Comparison of ENCODE assay signal across 33 cellular contexts in the genomic region with DNA sequence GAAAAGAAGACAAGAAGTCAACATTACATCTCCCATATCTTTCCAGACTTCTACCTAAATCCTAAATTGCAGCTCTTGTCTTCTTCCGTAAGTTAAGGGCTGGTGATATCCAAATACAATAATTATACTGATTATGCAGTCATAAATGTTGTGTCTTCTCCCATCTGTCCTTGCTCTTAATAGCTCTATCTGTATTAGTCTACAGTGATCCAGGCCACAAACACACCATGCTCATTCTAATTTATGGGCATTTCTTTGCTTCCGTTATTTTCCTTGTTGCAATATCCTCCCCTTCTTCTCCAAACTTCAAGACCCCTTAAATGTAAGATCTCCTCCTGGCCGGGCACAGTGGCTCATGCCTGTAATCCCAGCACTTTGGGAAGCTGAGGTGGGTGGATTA. TPM values are rescaled to one million over a fixed set of nuclear protein-coding genes. Genes with fewer than 3 reads are reported as not detected.
"Had no signal": no experiment of that assay in that cellular context is flagged by ENCODE, and none has a peak within 500 bp of the region (broad histone marks: within the 10 kb centered on the region; RNA-seq: fewer than 3 reads in every experiment).

No MANE protein-coding gene starts in this region.

- H3K27ac Mint-ChIP-seq: activated CD4-positive, alpha-beta memory T cell treated with anti-CD3 and anti-CD28 coated beads, Interleukin-2, amount 10 ng/mL, durations not matched to agents 7 days and 5 days; activated CD4-positive, alpha-beta T cell treated with anti-CD3 and anti-CD28 coated beads, Interleukin-2, amount 10 ng/mL, durations not matched to agents 7 days and 5 days; activated naive CD4-positive, alpha-beta T cell treated with anti-CD3 and anti-CD28 coated beads, Interleukin-2, amount 10 ng/mL, durations not matched to agents 7 days and 5 days; activated naive CD4-positive, alpha-beta T cell treated with anti-CD3 and anti-CD28 coated beads, Interleukin-2, amount 50 U/mL, for 72 hours; activated naive CD8-positive, alpha-beta T cell treated with anti-CD3 and anti-CD28 coated beads, Interleukin-2, amount 50 U/mL, for 24 hours; activated T-helper 1 cell treated with anti-CD3 and anti-CD28 coated beads, Interleukin-12 subunit alpha, Interleukin-12 subunit beta, Interleukin-2, Interleukin-4 antibody, amounts not matched to agents 30 ng/mL and 10 ng/mL and 1 ng/mL, durations not matched to agents 14 hours and 24 hours and 36 hours; dendritic cell treated with granulocyte-macrophage colony-stimulating factor and Interleukin-4, amounts not matched to agents 40 ng/mL and 50 ng/mL, for 4 days; endodermal cell; T-helper 17 cell; T-helper 2 cell treated with Interferon-gamma antibody and Interleukin-4, amounts not matched to agents 5 μg/mL and 100 μg/mL, for 36 hours had no signal

- H3K27me3 Mint-ChIP-seq: activated CD4-positive, alpha-beta memory T cell treated with anti-CD3 and anti-CD28 coated beads, Interleukin-2, amount 10 ng/mL, durations not matched to agents 7 days and 5 days; activated CD4-positive, alpha-beta T cell treated with anti-CD3 and anti-CD28 coated beads, Interleukin-2, amount 10 ng/mL, durations not matched to agents 7 days and 5 days; activated naive CD8-positive, alpha-beta T cell treated with anti-CD3 and anti-CD28 coated beads, Interleukin-2, amount 50 U/mL, for 24 hours; dendritic cell treated with granulocyte-macrophage colony-stimulating factor and Interleukin-4, amounts not matched to agents 40 ng/mL and 50 ng/mL, for 4 days; T-helper 17 cell had no signal

- H3K9me3 Mint-ChIP-seq: activated CD4-positive, alpha-beta memory T cell treated with anti-CD3 and anti-CD28 coated beads, Interleukin-2, amount 10 ng/mL, durations not matched to agents 7 days and 5 days; activated CD4-positive, alpha-beta T cell treated with anti-CD3 and anti-CD28 coated beads, Interleukin-2, amount 10 ng/mL, durations not matched to agents 7 days and 5 days; activated naive CD4-positive, alpha-beta T cell treated with anti-CD3 and anti-CD28 coated beads, Interleukin-2, amount 10 ng/mL, durations not matched to agents 7 days and 5 days; activated naive CD4-positive, alpha-beta T cell treated with anti-CD3 and anti-CD28 coated beads, Interleukin-2, amount 50 U/mL, for 72 hours; activated naive CD8-positive, alpha-beta T cell treated with anti-CD3 and anti-CD28 coated beads, Interleukin-2, amount 50 U/mL, for 24 hours; activated T-helper 1 cell treated with anti-CD3 and anti-CD28 coated beads, Interleukin-12 subunit alpha, Interleukin-12 subunit beta, Interleukin-2, Interleukin-4 antibody, amounts not matched to agents 30 ng/mL and 10 ng/mL and 1 ng/mL, durations not matched to agents 14 hours and 24 hours and 36 hours; brain; dendritic cell treated with granulocyte-macrophage colony-stimulating factor and Interleukin-4, amounts not matched to agents 40 ng/mL and 50 ng/mL, for 4 days; endodermal cell; T-helper 2 cell treated with Interferon-gamma antibody and Interleukin-4, amounts not matched to agents 5 μg/mL and 100 μg/mL, for 36 hours had no signal

- DNase-seq: activated CD4-positive, alpha-beta memory T cell treated with anti-CD3 and anti-CD28 coated beads, Interleukin-2, amount 10 ng/mL, durations not matched to agents 7 days and 5 days; activated CD4-positive, alpha-beta T cell treated with anti-CD3 and anti-CD28 coated beads for 1 hour; activated CD4-positive, alpha-beta T cell treated with anti-CD3 and anti-CD28 coated beads for 4 hours; activated CD4-positive, alpha-beta T cell treated with anti-CD3 and anti-CD28 coated beads, Interleukin-2, amount 10 ng/mL, durations not matched to agents 7 days and 5 days; activated CD4-positive, alpha-beta T cell treated with anti-CD3 and anti-CD28 coated beads, Interleukin-2, amount 50 U/mL, for 4 hours; activated gamma-delta T cell; activated naive CD4-positive, alpha-beta T cell; activated naive CD4-positive, alpha-beta T cell treated with anti-CD3 and anti-CD28 coated beads, Interleukin-2, amount 10 ng/mL, durations not matched to agents 7 days and 5 days; activated naive CD8-positive, alpha-beta T cell treated with anti-CD3 and anti-CD28 coated beads, Interleukin-2, amount 50 U/mL, for 24 hours; activated T-cell treated with anti-CD3 and anti-CD28 coated beads, Interleukin-2, amount 50 U/mL, for 1 hour; activated T-cell treated with anti-CD3 and anti-CD28 coated beads, Interleukin-2, amount 50 U/mL, for 48 hours; amygdala; central memory CD4-positive, alpha-beta T cell; cerebellar nuclear complex; colonic mucosa; dorsolateral prefrontal cortex; effector memory CD4-positive, alpha-beta T cell; endodermal cell; erythroblast; foreskin keratinocyte; gastrocnemius medialis; glutamatergic neuron; heart left ventricle; T-helper 1 cell; T-helper 17 cell; T1000 had no signal

- H3K4me3 Mint-ChIP-seq: activated CD4-positive, alpha-beta memory T cell treated with anti-CD3 and anti-CD28 coated beads, Interleukin-2, amount 10 ng/mL, durations not matched to agents 7 days and 5 days; activated CD4-positive, alpha-beta T cell treated with anti-CD3 and anti-CD28 coated beads, Interleukin-2, amount 10 ng/mL, durations not matched to agents 7 days and 5 days; activated naive CD4-positive, alpha-beta T cell treated with anti-CD3 and anti-CD28 coated beads, Interleukin-2, amount 10 ng/mL, durations not matched to agents 7 days and 5 days; activated naive CD8-positive, alpha-beta T cell treated with anti-CD3 and anti-CD28 coated beads, Interleukin-2, amount 50 U/mL, for 24 hours; activated T-helper 1 cell treated with anti-CD3 and anti-CD28 coated beads, Interleukin-12 subunit alpha, Interleukin-12 subunit beta, Interleukin-2, Interleukin-4 antibody, amounts not matched to agents 30 ng/mL and 10 ng/mL and 1 ng/mL, durations not matched to agents 14 hours and 24 hours and 36 hours; dendritic cell treated with granulocyte-macrophage colony-stimulating factor and Interleukin-4, amounts not matched to agents 40 ng/mL and 50 ng/mL, for 4 days; endodermal cell; T-helper 17 cell; T-helper 2 cell treated with Interferon-gamma antibody and Interleukin-4, amounts not matched to agents 5 μg/mL and 100 μg/mL, for 36 hours had no signal

- H3K36me3 Mint-ChIP-seq: activated naive CD4-positive, alpha-beta T cell treated with anti-CD3 and anti-CD28 coated beads, Interleukin-2, amount 50 U/mL, for 72 hours had no signal

- ATAC-seq: activated naive CD4-positive, alpha-beta T cell treated with anti-CD3 and anti-CD28 coated beads, Interleukin-2, amount 50 U/mL, for 72 hours; activated naive CD8-positive, alpha-beta T cell treated with anti-CD3 and anti-CD28 coated beads, Interleukin-2, amount 50 U/mL, for 24 hours; foreskin keratinocyte; gastrocnemius medialis; heart left ventricle; T-helper 17 cell had no signal

RNA-seq across cellular contexts. Expression of a gene that starts 14.0 kb away (rescaled TPM):
- total RNA-seq: ascending aorta, cardiac muscle cell, foreskin keratinocyte, gastrocnemius medialis had no signal
